In genomic region chr1:196976278-196976677, GRCh38 we compare ENCODE assay signal across 33 cellular contexts. TPM values are rescaled to one million over a fixed set of nuclear protein-coding genes. Genes with fewer than 3 reads are reported as not detected.
"Had no signal": no experiment of that assay in that cellular context is flagged by ENCODE, and none has a peak within 500 bp of the region (broad histone marks: within the 10 kb centered on the region; RNA-seq: fewer than 3 reads in every experiment).

No MANE protein-coding gene starts in this region.

- H3K4me1 Mint-ChIP-seq: mesothelial cell of epicardium; naive B cell; naive thymus-derived CD8-positive, alpha-beta T cell had no signal

- H3K27me3 ChIP-seq: colonic mucosa, esophagus squamous epithelium, gastrocnemius medialis, heart right ventricle had no signal

- H3K27ac Mint-ChIP-seq: dendritic cell treated with granulocyte-macrophage colony-stimulating factor and Interleukin-4, amounts not matched to agents 40 ng/mL and 50 ng/mL, for 4 days; effector memory CD8-positive, alpha-beta T cell; endodermal cell; mesothelial cell of epicardium; naive B cell; naive thymus-derived CD8-positive, alpha-beta T cell had no signal

- DNase-seq: colonic mucosa; cortex of kidney; effector CD8-positive, alpha-beta T cell; effector memory CD8-positive, alpha-beta T cell; endodermal cell; erythroblast; esophagus squamous epithelium; foreskin fibroblast; foreskin melanocyte; gastrocnemius medialis; glutamatergic neuron; head of caudate nucleus; heart right ventricle; hippocampal formation; left cardiac atrium; left ventricle myocardium inferior; lower lobe of right lung; mesenchymal stem cell; mucosa of descending colon; naive B cell; naive thymus-derived CD8-positive, alpha-beta T cell had no signal

- H3K27me3 Mint-ChIP-seq: dendritic cell treated with granulocyte-macrophage colony-stimulating factor and Interleukin-4, amounts not matched to agents 40 ng/mL and 50 ng/mL, for 4 days; effector memory CD8-positive, alpha-beta T cell; naive B cell had no signal

- ATAC-seq: effector memory CD8-positive, alpha-beta T cell; esophagus mucosa; gastrocnemius medialis; heart right ventricle; left cardiac atrium; lower lobe of right lung; mucosa of descending colon; naive thymus-derived CD8-positive, alpha-beta T cell had no signal

- H3K9me3 Mint-ChIP-seq: dendritic cell treated with granulocyte-macrophage colony-stimulating factor and Interleukin-4, amounts not matched to agents 40 ng/mL and 50 ng/mL, for 4 days; endodermal cell; mesothelial cell of epicardium; naive B cell; naive thymus-derived CD8-positive, alpha-beta T cell had no signal

- H3K4me1 ChIP-seq: colonic mucosa, esophagus squamous epithelium, gastrocnemius medialis, heart right ventricle, left ventricle myocardium inferior, lower lobe of right lung had no signal

- H3K36me3 Mint-ChIP-seq: mesothelial cell of epicardium; naive B cell; naive thymus-derived CD8-positive, alpha-beta T cell had no signal

- H3K27ac ChIP-seq: colonic mucosa, epithelial cell of prostate, esophagus squamous epithelium, gastrocnemius medialis, heart right ventricle, left ventricle myocardium inferior, lower lobe of right lung had no signal

- H3K36me3 ChIP-seq: colonic mucosa, esophagus squamous epithelium, gastrocnemius medialis, heart right ventricle, left ventricle myocardium inferior, lower lobe of right lung had no signal

- H3K4me3 ChIP-seq: colonic mucosa, esophagus squamous epithelium, gastrocnemius medialis, heart right ventricle, left ventricle myocardium inferior, lower lobe of right lung, mucosa of descending colon had no signal

- H3K4me3 Mint-ChIP-seq: dendritic cell treated with granulocyte-macrophage colony-stimulating factor and Interleukin-4, amounts not matched to agents 40 ng/mL and 50 ng/mL, for 4 days; effector memory CD8-positive, alpha-beta T cell; endodermal cell; mesothelial cell of epicardium; naive B cell; naive thymus-derived CD8-positive, alpha-beta T cell had no signal

RNA-seq across cellular contexts. Expression of gene CFHR5, which starts 1.1 kb away (rescaled TPM):
- total RNA-seq: colonic mucosa; dermis microvascular lymphatic vessel endothelial cell; endodermal cell; esophagus mucosa; esophagus squamous epithelium; gastrocnemius medialis; glomerular endothelial cell; heart right ventricle; kidney epithelial cell; left cardiac atrium; left ventricle myocardium inferior; lower leg skin; lower lobe of right lung; lung microvascular endothelial cell; mesenteric fat pad; mesothelial cell of epicardium; mucosa of descending colon; myocyte; naive thymus-derived CD8-positive, alpha-beta T cell had no signal
- polyA plus RNA-seq: heart right ventricle; keratinocyte; naive thymus-derived CD8-positive, alpha-beta T cell had no signal

RNA-seq across cellular contexts. Expression of gene CFHR2, which starts 32.7 kb away (rescaled TPM):
- total RNA-seq: dermis microvascular lymphatic vessel endothelial cell; endodermal cell; esophagus mucosa; esophagus squamous epithelium; glomerular endothelial cell; heart right ventricle; kidney epithelial cell; left cardiac atrium; left ventricle myocardium inferior; lower leg skin; lower lobe of right lung; lung microvascular endothelial cell; mesenteric fat pad; mesothelial cell of epicardium; mucosa of descending colon; myocyte; naive thymus-derived CD8-positive, alpha-beta T cell had no signal
- polyA plus RNA-seq: heart right ventricle; keratinocyte; naive thymus-derived CD8-positive, alpha-beta T cell had no signal
